In the genomic region with DNA sequence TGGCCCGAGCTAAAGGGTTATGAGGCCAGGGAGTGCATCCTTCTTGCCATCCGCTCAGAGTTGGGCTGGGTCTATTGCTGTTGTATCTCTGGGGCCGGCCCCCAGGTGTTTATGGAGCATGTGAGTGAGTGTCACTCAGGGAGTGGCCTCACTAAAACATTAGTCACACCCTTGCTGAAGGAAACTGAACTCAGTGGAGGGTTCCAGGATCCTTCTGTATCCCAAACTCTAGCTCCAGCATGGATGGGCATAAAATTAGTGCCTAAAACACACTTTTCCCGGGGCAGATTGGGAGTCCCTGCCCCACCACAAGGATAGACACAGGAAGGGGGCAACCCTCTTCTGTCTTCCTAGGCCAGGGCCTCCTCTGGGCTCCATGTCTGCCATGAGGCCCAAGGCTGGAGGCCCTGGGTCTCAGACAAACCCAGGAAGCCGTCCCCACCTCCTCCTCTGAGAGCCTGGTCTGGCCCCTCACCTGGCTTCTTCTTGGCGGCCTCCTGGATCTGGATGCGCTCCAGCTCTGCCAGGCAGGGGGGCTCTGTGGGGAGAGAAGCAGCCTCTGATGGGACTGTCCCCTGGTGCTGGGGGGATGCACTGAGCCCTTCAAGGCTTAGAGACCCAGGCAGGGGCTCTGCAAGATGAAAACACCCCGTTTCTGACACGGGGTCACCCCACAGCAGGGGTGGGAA, we compare ENCODE assay signal across 17 cellular contexts. TPM values are rescaled to one million over a fixed set of nuclear protein-coding genes. Genes with fewer than 3 reads are reported as not detected.
DNase-seq lines count a peak whose midpoint lies in the region; ATAC-seq and TF ChIP-seq lines count a peak whose summit lies in the region.
"Had no signal": no experiment of that assay in that cellular context is flagged by ENCODE, and none has a peak within 500 bp of the region (broad histone marks: within the 10 kb centered on the region; RNA-seq: fewer than 3 reads in every experiment).

No MANE protein-coding gene starts in this region.

- H3K27me3 ChIP-seq in colonic mucosa (no peaks in the 10 kb centered on the region), H7 (ENCODE audit: control insufficient read depth, insufficient read depth, low read length) (no peaks in the 10 kb centered on the region)
- H3K27me3 ChIP-seq: dorsolateral prefrontal cortex had no signal

- intact Hi-C loops in colonic mucosa (cut with DNase I), result no loop called here

- H3K27me3 Mint-ChIP-seq in nephron progenitor cell (ENCODE audit: low read depth, poor library complexity), result peaks cover 4% of the 10 kb centered on the region

- DNase-seq in Caki2 (ENCODE audit: low read depth), result peak; percentile 57
- peak; percentile 62 for DNase-seq in LoVo (ENCODE audit: low spot score)
- peak; percentile 73 for DNase-seq in colonic mucosa
- no peak for DNase-seq in nephron progenitor cell
- no peak for DNase-seq in H7
- DNase-seq in NCI-H128 (lab: John Stamatoyannopoulos, UW; ENCODE audit: unreplicated experiment), result no peak
- DNase-seq: DND-41; dorsolateral prefrontal cortex; hypothalamus; NCI-H1694; NCI-H446; stimulated activated CD4-positive, alpha-beta T cell treated with anti-CD3 and anti-CD28 coated beads, Interleukin-15, amount 100 ng/mL, for 24 hours had no signal

- H3K9ac ChIP-seq in colonic mucosa (ENCODE audit: low read depth in 2 of 2, low read length in 2 of 2), result no peak overlapping the region

- H3K4me3 ChIP-seq in colonic mucosa (no peak overlapping the region), H7 (ENCODE audit: insufficient read depth, low read depth, low read length) (no peak overlapping the region)
- H3K4me3 ChIP-seq: dorsolateral prefrontal cortex, psoas muscle, SK-N-MC had no signal

- no peaks in the 10 kb centered on the region for H3K9me3 Mint-ChIP-seq in nephron progenitor cell
- H3K9me3 Mint-ChIP-seq: activated T-helper 2 cell treated with anti-CD3 and anti-CD28 coated beads, Interferon-gamma antibody, Interleukin-2, Interleukin-4, amounts not matched to agents 10 μg/mL and 5 μg/mL and 100 μg/mL, durations not matched to agents 14 hours and 24 hours and 36 hours had no signal

- no peaks in the 10 kb centered on the region for H3K9me3 ChIP-seq in colonic mucosa
- H3K9me3 ChIP-seq: psoas muscle had no signal

- TF ChIP-seq CTCF in colonic mucosa (IDR thresholded peaks at IDR 0.05) (no peak), nephron progenitor cell (IDR thresholded peaks at IDR 0.05) (no peak)

- in situ Hi-C loops in Caki2 (cut with HindIII; ENCODE audit: low pct_unique_long_range_greater_than_20kb, low sequenced_read_pairs), result no loop called here

- H3K4me3 Mint-ChIP-seq in nephron progenitor cell, result no peak overlapping the region

- H3K27ac ChIP-seq in colonic mucosa, result no peak overlapping the region
- H3K27ac ChIP-seq: psoas muscle, SK-N-MC had no signal

- peaks cover 80% of the 10 kb centered on the region for H3K4me1 Mint-ChIP-seq in nephron progenitor cell

- H3K36me3 Mint-ChIP-seq in nephron progenitor cell (ENCODE audit: low read depth), result peaks cover 35% of the 10 kb centered on the region

- peak overlapping the region; percentile 81 for H3K27ac Mint-ChIP-seq in nephron progenitor cell
- H3K27ac Mint-ChIP-seq: activated T-helper 2 cell treated with anti-CD3 and anti-CD28 coated beads, Interferon-gamma antibody, Interleukin-2, Interleukin-4, amounts not matched to agents 10 μg/mL and 5 μg/mL and 100 μg/mL, durations not matched to agents 14 hours and 24 hours and 36 hours had no signal

- no peak for ATAC-seq in GM19463 (IDR thresholded peaks at IDR 0.05; ENCODE audit: unreplicated experiment)
- ATAC-seq: left lobe of liver, psoas muscle had no signal

- H3K4me1 ChIP-seq in colonic mucosa, result peaks cover 4% of the 10 kb centered on the region

- H3K36me3 ChIP-seq in colonic mucosa (no peaks in the 10 kb centered on the region), H7 (replicated peaks; ENCODE audit: control insufficient read depth, insufficient read depth, low read length) (no peaks in the 10 kb centered on the region)

RNA-seq across cellular contexts. Expression of a gene that starts 24.5 kb away (rescaled TPM):
- 0.41 and 1.1 TPM in 2 replicates for total RNA-seq in Caki2 (2014; rRNA removed; shearing (Covaris generic); ENCODE audit: low replicate concordance)
- total RNA-seq in colonic mucosa, result 1 to 10 TPM; 4.7 to 6.5 TPM
- total RNA-seq in H7 (2014; rRNA removed; shearing (Covaris generic)), result 1.3 TPM in 2 replicates

Comparison
In these comparisons a context has a peak if more than half of its experiments do, and no peak if none do; other contexts are left out.
1. DNase-seq: peak in Caki2 (single experiment), LoVo (single experiment) and colonic mucosa (single experiment); none in nephron progenitor cell (single experiment), H7 (single experiment) and NCI-H128 (single experiment).